In the genomic region with DNA sequence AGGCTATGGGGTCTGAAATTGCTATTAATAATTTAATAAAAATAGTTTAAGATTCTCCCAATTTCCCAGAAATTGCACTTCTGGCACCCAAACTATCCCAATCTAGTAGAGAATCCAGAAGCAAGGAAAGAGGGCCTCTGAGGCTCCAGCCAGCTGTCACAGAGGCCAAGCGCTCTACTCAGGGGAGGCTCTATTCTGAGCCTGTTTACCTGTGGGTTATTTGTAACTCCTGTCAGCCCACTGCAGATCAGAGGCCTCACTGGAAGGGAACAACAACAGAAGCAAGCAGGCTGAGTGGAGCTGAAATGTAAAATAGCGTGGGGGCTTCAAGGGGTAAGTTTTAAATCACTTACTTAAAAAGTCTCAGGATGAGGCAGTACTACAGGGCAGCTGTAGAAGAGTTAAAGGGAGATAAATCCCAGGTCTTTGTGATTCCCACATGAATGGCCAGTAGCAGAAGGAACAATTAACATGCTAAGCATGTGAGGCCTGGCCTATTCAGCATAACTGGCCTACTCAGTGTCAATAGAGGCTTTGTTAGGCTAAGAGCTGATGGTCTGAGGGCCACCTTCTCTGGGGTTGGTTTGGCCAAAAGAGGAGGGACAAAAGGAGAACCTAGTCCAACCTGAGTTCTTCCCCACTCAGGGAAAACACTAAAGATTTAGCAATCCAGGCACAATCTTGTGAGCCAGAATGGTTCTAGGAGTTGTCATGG, we compare ENCODE assay signal across 1 cellular context.
TF ChIP-seq lines count a peak whose summit lies in the region.

No MANE protein-coding gene starts in this region.

TF ChIP-seq in SK-N-SH treated with all-trans-retinoic acid at 6 μM for 48 hours, 23 proteins besides CTCF, POLR2A, EP300 and RAD21 (continued from another document):
- TF ChIP-seq, protein P1, sequence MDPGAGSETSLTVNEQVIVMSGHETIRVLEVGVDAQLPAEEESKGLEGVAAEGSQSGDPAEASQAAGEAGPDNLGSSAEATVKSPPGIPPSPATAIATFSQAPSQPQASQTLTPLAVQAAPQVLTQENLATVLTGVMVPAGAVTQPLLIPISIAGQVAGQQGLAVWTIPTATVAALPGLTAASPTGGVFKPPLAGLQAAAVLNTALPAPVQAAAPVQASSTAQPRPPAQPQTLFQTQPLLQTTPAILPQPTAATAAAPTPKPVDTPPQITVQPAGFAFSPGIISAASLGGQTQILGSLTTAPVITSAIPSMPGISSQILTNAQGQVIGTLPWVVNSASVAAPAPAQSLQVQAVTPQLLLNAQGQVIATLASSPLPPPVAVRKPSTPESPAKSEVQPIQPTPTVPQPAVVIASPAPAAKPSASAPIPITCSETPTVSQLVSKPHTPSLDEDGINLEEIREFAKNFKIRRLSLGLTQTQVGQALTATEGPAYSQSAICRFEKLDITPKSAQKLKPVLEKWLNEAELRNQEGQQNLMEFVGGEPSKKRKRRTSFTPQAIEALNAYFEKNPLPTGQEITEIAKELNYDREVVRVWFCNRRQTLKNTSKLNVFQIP (CRISPR knock-in tag; IDR thresholded peaks at IDR 0.05; ENCODE audit: borderline replicate concordance, low read depth), result no peak
- TF ChIP-seq TCF4 (CRISPR knock-in tag; IDR thresholded peaks at IDR 0.05; ENCODE audit: borderline replicate concordance) (no peak), RARB (CRISPR knock-in tag; IDR thresholded peaks at IDR 0.05) (no peak), ZNF565 (CRISPR knock-in tag; conservative IDR thresholded peaks at IDR 0.05; ENCODE audit: low read depth) (no peak), ESRRG (CRISPR knock-in tag; IDR thresholded peaks at IDR 0.05) (no peak), ZNF8 (CRISPR knock-in tag; IDR thresholded peaks at IDR 0.05) (no peak), ZC3H10 (CRISPR knock-in tag; IDR thresholded peaks at IDR 0.05) (no peak), ARNTL (CRISPR knock-in tag; IDR thresholded peaks at IDR 0.05; ENCODE audit: borderline replicate concordance, low read depth) (no peak)
